1 cellular context compared by ENCODE assay signal in the genomic region with DNA sequence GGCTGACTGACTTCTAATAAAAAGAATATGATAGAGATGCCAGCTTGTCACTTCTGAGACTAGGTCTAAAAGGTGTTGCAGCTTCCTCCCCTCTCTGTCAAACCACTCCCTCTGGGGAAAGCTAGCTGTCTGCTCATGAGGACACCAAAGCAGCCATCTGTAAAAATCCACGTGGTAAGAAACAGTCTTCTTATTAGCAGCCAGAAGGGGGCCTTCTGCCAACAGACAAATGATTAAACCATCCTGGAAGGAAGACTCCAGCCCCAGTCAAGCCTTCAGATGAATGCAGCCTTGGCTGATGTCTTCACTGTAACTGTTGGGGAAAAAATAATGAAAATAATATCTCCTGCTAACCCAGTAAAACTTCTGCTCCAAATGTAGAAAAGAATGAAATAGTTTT.
TF ChIP-seq lines count a peak whose summit lies in the region.

No MANE protein-coding gene starts in this region.

TF ChIP-seq in GM12878, 131 proteins besides CTCF, POLR2A, EP300 and RAD21 (continued from another document):
- TF ChIP-seq, protein P1, sequence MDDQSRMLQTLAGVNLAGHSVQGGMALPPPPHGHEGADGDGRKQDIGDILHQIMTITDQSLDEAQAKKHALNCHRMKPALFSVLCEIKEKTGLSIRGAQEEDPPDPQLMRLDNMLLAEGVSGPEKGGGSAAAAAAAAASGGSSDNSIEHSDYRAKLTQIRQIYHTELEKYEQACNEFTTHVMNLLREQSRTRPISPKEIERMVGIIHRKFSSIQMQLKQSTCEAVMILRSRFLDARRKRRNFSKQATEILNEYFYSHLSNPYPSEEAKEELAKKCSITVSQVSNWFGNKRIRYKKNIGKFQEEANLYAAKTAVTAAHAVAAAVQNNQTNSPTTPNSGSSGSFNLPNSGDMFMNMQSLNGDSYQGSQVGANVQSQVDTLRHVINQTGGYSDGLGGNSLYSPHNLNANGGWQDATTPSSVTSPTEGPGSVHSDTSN (IDR thresholded peaks at IDR 0.05; ENCODE audit: insufficient replicate concordance, low read depth, low read length): no peak
